ENCODE assay signal across 8 cellular contexts in the genomic region with DNA sequence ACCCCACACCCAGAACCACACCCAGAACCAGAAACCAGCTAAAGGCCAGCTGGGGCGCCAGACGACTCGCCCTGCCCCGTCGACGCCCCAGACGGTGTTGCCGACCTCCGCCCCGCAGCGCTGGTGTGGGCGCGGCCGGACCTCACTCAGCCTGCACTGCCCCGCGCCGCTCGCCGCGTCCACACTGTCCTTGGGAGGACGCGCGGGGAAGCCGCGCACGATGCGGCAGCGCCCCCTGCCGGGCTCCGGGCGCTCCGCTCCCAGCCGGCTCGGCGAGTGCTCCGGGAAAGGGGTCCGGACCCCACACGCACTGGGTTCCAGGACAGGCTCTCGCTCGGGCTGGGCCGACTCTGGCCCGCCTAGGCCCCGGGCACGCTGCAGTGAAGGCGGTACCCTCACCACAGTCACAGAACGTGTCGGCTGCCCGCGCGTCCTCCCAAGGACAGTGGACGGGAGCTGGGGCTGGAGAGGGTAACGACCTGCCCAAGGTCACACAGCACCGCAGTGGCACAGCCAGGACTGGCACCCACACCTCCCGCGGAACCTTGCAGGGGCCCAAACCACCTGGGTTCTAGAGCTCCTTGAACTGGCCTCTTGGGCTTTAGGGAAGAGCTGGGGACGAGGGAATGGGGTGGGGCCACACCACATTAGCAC.
DNase-seq lines count a peak whose midpoint lies in the region; ATAC-seq and TF ChIP-seq lines count a peak whose summit lies in the region.

No MANE protein-coding gene starts in this region.

- H3K9me3 ChIP-seq in mononuclear cell (ENCODE audit: low read depth, low read length): no peaks in the 10 kb centered on the region

- no peak for TF ChIP-seq POLR2A in erythroblast (IDR thresholded peaks at IDR 0.05; ENCODE audit: low read length)

- peak overlapping the region; percentile 13 for H3K4me3 ChIP-seq in mononuclear cell (ENCODE audit: low read length)

- peak overlapping the region in 1 of 2 donors; percentile 51 for H3K4me3 Mint-ChIP-seq in stimulated activated naive CD8-positive, alpha-beta T cell treated with anti-CD3 and anti-CD28 coated beads, Interleukin-15, amount 100 ng/mL, for 72 hours

- H3K4me1 ChIP-seq in mononuclear cell (ENCODE audit: insufficient read depth, low read length): peaks cover 13% of the 10 kb centered on the region

- H3K4me1 Mint-ChIP-seq in stimulated activated naive CD8-positive, alpha-beta T cell treated with anti-CD3 and anti-CD28 coated beads, Interleukin-15, amount 100 ng/mL, for 72 hours: no peaks in the 10 kb centered on the region

- no peak for DNase-seq in activated CD4-positive, CD25-positive, alpha-beta regulatory T cell (lab: John Stamatoyannopoulos, UW)
- DNase-seq in NCI-H2081 treated with DMSO at 0.1 percent for 48 hours (lab: John Stamatoyannopoulos, UW): peak; percentile 17
- peak; percentile 27 for DNase-seq in activated CD8-positive, alpha-beta memory T cell treated with anti-CD3 and anti-CD28 coated beads, Interleukin-2, amount 50 U/mL, for 4 hours
- peak; percentile 71 to 78 for DNase-seq in erythroblast (lab: John Stamatoyannopoulos, UW)
- DNase-seq in stimulated activated naive CD8-positive, alpha-beta T cell treated with anti-CD3 and anti-CD28 coated beads, Interleukin-15, amount 100 ng/mL, for 72 hours: peak; percentile 58

- peak; percentile 52 to 66 for ATAC-seq in activated CD4-positive, CD25-positive, alpha-beta regulatory T cell treated with anti-CD3 and anti-CD28 coated beads, Interleukin-2, amount 50 U/mL, for 24 hours
- ATAC-seq in HG02840 (IDR thresholded peaks at IDR 0.05; ENCODE audit: low FRiP score, unreplicated experiment): peak; percentile 58
- peak; percentile 83 for ATAC-seq in stimulated activated naive CD8-positive, alpha-beta T cell treated with anti-CD3 and anti-CD28 coated beads, Interleukin-15, amount 100 ng/mL, for 72 hours

- peaks cover 18% of the 10 kb centered on the region for H3K27me3 ChIP-seq in mononuclear cell (ENCODE audit: insufficient read depth, low read length)

- no peak overlapping the region for H3K27ac Mint-ChIP-seq in stimulated activated naive CD8-positive, alpha-beta T cell treated with anti-CD3 and anti-CD28 coated beads, Interleukin-15, amount 100 ng/mL, for 72 hours

- no peaks in the 10 kb centered on the region for H3K9me3 Mint-ChIP-seq in stimulated activated naive CD8-positive, alpha-beta T cell treated with anti-CD3 and anti-CD28 coated beads, Interleukin-15, amount 100 ng/mL, for 72 hours

- H3K27me3 Mint-ChIP-seq in stimulated activated naive CD8-positive, alpha-beta T cell treated with anti-CD3 and anti-CD28 coated beads, Interleukin-15, amount 100 ng/mL, for 72 hours: peaks cover 64% of the 10 kb centered on the region

Comparison
In these comparisons a context has a peak if more than half of its experiments do, and no peak if none do; other contexts are left out.
1. DNase-seq: peak in NCI-H2081 treated with DMSO at 0.1 percent for 48 hours (single experiment), activated CD8-positive, alpha-beta memory T cell treated with anti-CD3 and anti-CD28 coated beads, Interleukin-2, amount 50 U/mL, for 4 hours (single experiment), erythroblast (2 of 2) and stimulated activated naive CD8-positive, alpha-beta T cell treated with anti-CD3 and anti-CD28 coated beads, Interleukin-15, amount 100 ng/mL, for 72 hours (2 of 2); none in activated CD4-positive, CD25-positive, alpha-beta regulatory T cell (0 of 4).
2. Peak in every context shown above with its lines, with median percentiles within 50 percentile points of each other: ATAC-seq.